In the genomic region with DNA sequence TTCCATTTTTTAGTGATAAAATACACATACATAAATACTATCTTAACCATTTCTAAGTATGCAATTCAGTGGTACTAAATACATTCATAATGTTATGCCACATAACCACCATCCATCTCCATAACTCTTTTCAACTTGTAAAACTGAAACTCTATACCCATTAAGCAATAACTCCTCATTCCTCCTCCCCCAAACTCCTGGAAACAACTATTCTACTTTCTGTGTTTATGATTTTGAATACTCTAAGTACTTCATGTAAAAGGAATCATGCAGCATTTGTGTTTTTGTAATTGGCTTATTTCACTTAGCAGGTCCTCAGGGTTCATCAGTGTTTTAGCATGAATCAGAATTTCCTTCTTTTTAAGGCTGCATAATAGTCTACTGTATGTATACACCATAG, we compare ENCODE assay signal across 27 cellular contexts.
A peak's percentile ranks its signal among the peaks of the same experiment; 100 is the strongest.
DNase-seq lines count a peak whose midpoint lies in the region; ATAC-seq, FAIRE-seq and TF ChIP-seq lines count a peak whose summit lies in the region.
"Had no signal": no experiment of that assay in that cellular context is flagged by ENCODE, and none has a peak within 500 bp of the region (broad histone marks: within the 10 kb centered on the region; RNA-seq: fewer than 3 reads in every experiment).

No MANE protein-coding gene starts in this region.

- H3K9me3 ChIP-seq in endothelial cell of umbilical vein (replicated peaks; ENCODE audit: control insufficient read depth, insufficient read depth, low read length) = no peaks in the 10 kb centered on the region
- H3K9me3 ChIP-seq in subcutaneous abdominal adipose tissue (ENCODE audit: control insufficient read depth in 5 of 5, low read length in 5 of 5) = peaks cover 0 to 4% (median 0%) of the 10 kb centered on the region in 5 donors
- no peaks in the 10 kb centered on the region for H3K9me3 ChIP-seq in colonic mucosa
- H3K9me3 ChIP-seq: ovary, thyroid gland had no signal

- no peaks in the 10 kb centered on the region for H3K79me2 ChIP-seq in endothelial cell of umbilical vein (ENCODE audit: control insufficient read depth, insufficient read depth, low read length)

- dilution Hi-C loops in endothelial cell of umbilical vein (cut with MboI; ENCODE audit: extremely low pct_ligation_motif_present, low sequenced_read_pairs) = loop anchor here (25.0 kb wide), 1 partner anchor 170 kb away; no protein-coding TSS in a partner anchor

- CTCF ChIA-PET in activated CD4-positive, alpha-beta T cell treated with anti-CD3 and anti-CD28 coated beads for 36 hours (lab: Charles Lee) = no interaction called here
- CTCF ChIA-PET in endothelial cell of umbilical vein (lab: Charles Lee) = interaction anchor here (3.0 to 4.6 kb wide), 4 partner anchors 11 to 246 kb away, joined by 15 to 31 read pairs (median 24); no protein-coding TSS in a partner anchor

- H3K9me3 Mint-ChIP-seq in activated CD4-positive, alpha-beta T cell treated with anti-CD3 and anti-CD28 coated beads for 36 hours (ENCODE audit: low read depth) = no peaks in the 10 kb centered on the region
- H3K9me3 Mint-ChIP-seq: activated T-cell treated with anti-CD3 and anti-CD28 coated beads, Interleukin-2, amount 50 U/mL, for 4 hours; naive B cell; stimulated activated naive B cell treated with anti-CD40 and anti-IgM and Interleukin-4, amounts not matched to agents 10 μg/mL and 1 μg/mL and 100 μg/mL, for 72 hours had no signal

- H3K4me1 Mint-ChIP-seq in activated CD4-positive, alpha-beta T cell treated with anti-CD3 and anti-CD28 coated beads for 36 hours = peaks cover 8% of the 10 kb centered on the region
- H3K4me1 Mint-ChIP-seq: CD8-positive, alpha-beta memory T cell; naive B cell had no signal

- no peak overlapping the region for H3K27ac ChIP-seq in endothelial cell of umbilical vein (ENCODE audit: insufficient read depth, low read depth, low read length)
- H3K27ac ChIP-seq in subcutaneous abdominal adipose tissue (ENCODE audit: low read depth, low read length) = peak overlapping the region; percentile 76
- no peak overlapping the region for H3K27ac ChIP-seq in colonic mucosa
- H3K27ac ChIP-seq: 22Rv1, dorsolateral prefrontal cortex, ovary, right atrium auricular region, RWPE1, thyroid gland had no signal

- no peak for FAIRE-seq in endothelial cell of umbilical vein (lab: Jason Lieb, UNC)

- ATAC-seq in activated CD4-positive, alpha-beta T cell treated with anti-CD3 and anti-CD28 coated beads for 36 hours = peak; percentile 47
- ATAC-seq: activated T-cell treated with anti-CD3 and anti-CD28 coated beads, Interleukin-2, amount 50 U/mL, for 4 hours; left colon; stimulated activated naive B cell treated with anti-CD40 and anti-IgM and Interleukin-4, amounts not matched to agents 10 μg/mL and 1 μg/mL and 100 μg/mL, for 72 hours; T-helper 17 cell had no signal

- no peak overlapping the region for H3K9ac ChIP-seq in endothelial cell of umbilical vein (replicated peaks; ENCODE audit: extremely low read depth, insufficient read depth, low read length)
- no peak overlapping the region for H3K9ac ChIP-seq in subcutaneous abdominal adipose tissue (ENCODE audit: low read length in 5 of 5)
- H3K9ac ChIP-seq in colonic mucosa (ENCODE audit: low read depth in 2 of 2, low read length in 2 of 2) = no peak overlapping the region

- H3K27ac Mint-ChIP-seq in activated CD4-positive, alpha-beta T cell treated with anti-CD3 and anti-CD28 coated beads for 36 hours = no peak overlapping the region
- H3K27ac Mint-ChIP-seq: CD8-positive, alpha-beta memory T cell; naive B cell; stimulated activated naive B cell treated with anti-CD40 and anti-IgM and Interleukin-4, amounts not matched to agents 10 μg/mL and 1 μg/mL and 100 μg/mL, for 72 hours; T-helper 17 cell had no signal

- no peak overlapping the region for H3K4me3 ChIP-seq in endothelial cell of umbilical vein (replicated peaks in 1 of 3; ENCODE audit: insufficient read depth in 1 of 3, low read depth in 1 of 3, low read length in 3 of 3)
- H3K4me3 ChIP-seq in subcutaneous abdominal adipose tissue (ENCODE audit: low read depth in 1 of 5, low read length in 5 of 5) = no peak overlapping the region
- H3K4me3 ChIP-seq in colonic mucosa = no peak overlapping the region
- H3K4me3 ChIP-seq: dorsolateral prefrontal cortex, ovary, right atrium auricular region, thyroid gland had no signal

- intact Hi-C loops in activated CD4-positive, alpha-beta T cell treated with anti-CD3 and anti-CD28 coated beads for 36 hours (cut with DNase I, micrococcal nuclease) = loop anchor here in 1 of 2 experiments (2.0 kb wide), 1 partner anchor 25 kb away; no protein-coding TSS in a partner anchor
- intact Hi-C loops in endothelial cell of umbilical vein (cut with micrococcal nuclease) = loop anchor here (5.0 kb wide), 1 partner anchor 160 kb away; no protein-coding TSS in a partner anchor
- intact Hi-C loops in colonic mucosa (cut with DNase I) = loop anchor here (10.0 kb wide), 1 partner anchor 77 kb away; no protein-coding TSS in a partner anchor

- no peak for TF ChIP-seq POLR2A in endothelial cell of umbilical vein (IDR thresholded peaks at IDR 0.05; ENCODE audit: low read depth, low read length)

- no peaks in the 10 kb centered on the region for H3K9me1 ChIP-seq in endothelial cell of umbilical vein (replicated peaks; ENCODE audit: control insufficient read depth, extremely low read depth, insufficient read depth, low read length)

- no TSS peak for BruUV-seq in endothelial cell of umbilical vein (replicated peaks; lab: Mats Ljungman, UMichigan)

- H3K27me3 ChIP-seq in endothelial cell of umbilical vein (ENCODE audit: control insufficient read depth in 2 of 2, insufficient read depth in 2 of 2, low read length in 2 of 2) (no peaks in the 10 kb centered on the region), subcutaneous abdominal adipose tissue (ENCODE audit: control insufficient read depth in 5 of 5, insufficient read depth in 4 of 5, low read length in 5 of 5) (no peaks in the 10 kb centered on the region), colonic mucosa (no peaks in the 10 kb centered on the region)
- H3K27me3 ChIP-seq: dorsolateral prefrontal cortex, ovary, right atrium auricular region, thyroid gland had no signal

- POLR2A ChIA-PET in activated CD4-positive, alpha-beta T cell treated with anti-CD3 and anti-CD28 coated beads for 36 hours (lab: Charles Lee) = no interaction called here
- POLR2A ChIA-PET in endothelial cell of umbilical vein (lab: Charles Lee) = no interaction called here

- no peaks in the 10 kb centered on the region for H3K36me3 Mint-ChIP-seq in activated CD4-positive, alpha-beta T cell treated with anti-CD3 and anti-CD28 coated beads for 36 hours (ENCODE audit: low read depth)
- H3K36me3 Mint-ChIP-seq: CD8-positive, alpha-beta memory T cell; naive B cell; stimulated activated naive B cell treated with anti-CD40 and anti-IgM and Interleukin-4, amounts not matched to agents 10 μg/mL and 1 μg/mL and 100 μg/mL, for 72 hours had no signal

- TF ChIP-seq CTCF in endothelial cell of umbilical vein (IDR thresholded peaks at IDR 0.05; ENCODE audit: extremely low read depth in 1 of 2, insufficient read depth in 1 of 2, low read depth in 1 of 2, low read length in 2 of 2) = no peak
- TF ChIP-seq CTCF in colonic mucosa (IDR thresholded peaks at IDR 0.05) = no peak

- no peaks in the 10 kb centered on the region for H4K20me1 ChIP-seq in endothelial cell of umbilical vein (replicated peaks; ENCODE audit: control insufficient read depth, extremely low read depth, insufficient read depth, low read length)

- no peaks in the 10 kb centered on the region for H3K36me3 ChIP-seq in endothelial cell of umbilical vein (ENCODE audit: control insufficient read depth in 2 of 2, extremely low read depth in 1 of 2, insufficient read depth in 2 of 2, low read length in 2 of 2)
- H3K36me3 ChIP-seq in subcutaneous abdominal adipose tissue (ENCODE audit: control insufficient read depth in 5 of 5, insufficient read depth in 5 of 5, low read length in 5 of 5) = no peaks in the 10 kb centered on the region
- no peaks in the 10 kb centered on the region for H3K36me3 ChIP-seq in colonic mucosa
- H3K36me3 ChIP-seq: ovary, right atrium auricular region, thyroid gland had no signal

- H2AFZ ChIP-seq in endothelial cell of umbilical vein (ENCODE audit: low read depth, low read length) = no peak overlapping the region

- no peak for DNase-seq in activated CD4-positive, alpha-beta T cell treated with anti-CD3 and anti-CD28 coated beads for 36 hours
- no peak for DNase-seq in activated CD4-positive, alpha-beta T cell treated with anti-CD3 and anti-CD28 coated beads for 1 hour
- DNase-seq in NCI-H226 (peak; percentile 5), endothelial cell of umbilical vein (ENCODE audit: low read depth, low spot score) (peak; percentile 28), medulla oblongata (ENCODE audit: extremely low spot score) (no peak), SIG-M5 treated with dmso at 0.1 percent for 504 hours (lab: John Stamatoyannopoulos, UW; ENCODE audit: unreplicated experiment) (no peak), colonic mucosa (no peak)
- DNase-seq: activated CD4-positive, alpha-beta T cell treated with anti-CD3 and anti-CD28 coated beads for 48 hours; activated naive CD4-positive, alpha-beta T cell treated with Interleukin-2 at 50 U/mL for 16 hours; activated T-cell treated with anti-CD3 and anti-CD28 coated beads, Interleukin-2, amount 50 U/mL, for 4 hours; CD8-positive, alpha-beta memory T cell; dorsolateral prefrontal cortex; left colon; MV-4-11; naive B cell; NCI-H1694; NCI-H2171 treated with DMSO at 0.1 percent for 48 hours; ovary; SK-N-SH; stimulated activated CD4-positive, alpha-beta T cell treated with anti-CD3 and anti-CD28 coated beads, Interleukin-4, amount 100 ng/mL, for 1 hour; stimulated activated naive B cell treated with anti-CD40 and anti-IgM and Interleukin-4, amounts not matched to agents 10 μg/mL and 1 μg/mL and 100 μg/mL, for 72 hours; T-helper 17 cell; thyroid gland had no signal

- no peak overlapping the region for H3K4me2 ChIP-seq in endothelial cell of umbilical vein (ENCODE audit: insufficient read depth, low read length)

- H3K27me3 Mint-ChIP-seq in activated CD4-positive, alpha-beta T cell treated with anti-CD3 and anti-CD28 coated beads for 36 hours = peaks cover 8% of the 10 kb centered on the region
- H3K27me3 Mint-ChIP-seq: naive B cell; stimulated activated naive B cell treated with anti-CD40 and anti-IgM and Interleukin-4, amounts not matched to agents 10 μg/mL and 1 μg/mL and 100 μg/mL, for 72 hours had no signal

- H3K4me1 ChIP-seq in endothelial cell of umbilical vein (ENCODE audit: control insufficient read depth, extremely low read depth, insufficient read depth, low read length) = peaks cover 49% of the 10 kb centered on the region
- H3K4me1 ChIP-seq in subcutaneous abdominal adipose tissue (ENCODE audit: control insufficient read depth in 5 of 5, insufficient read depth in 5 of 5, low read length in 5 of 5) = peaks cover 0 to 23% (median 17%) of the 10 kb centered on the region in 5 donors
- H3K4me1 ChIP-seq in colonic mucosa = no peaks in the 10 kb centered on the region

- H3K4me3 Mint-ChIP-seq in activated CD4-positive, alpha-beta T cell treated with anti-CD3 and anti-CD28 coated beads for 36 hours = no peak overlapping the region
- H3K4me3 Mint-ChIP-seq: activated T-cell treated with anti-CD3 and anti-CD28 coated beads, Interleukin-2, amount 50 U/mL, for 4 hours; CD8-positive, alpha-beta memory T cell; naive B cell; stimulated activated naive B cell treated with anti-CD40 and anti-IgM and Interleukin-4, amounts not matched to agents 10 μg/mL and 1 μg/mL and 100 μg/mL, for 72 hours; T-helper 17 cell had no signal

Comparison
In these comparisons a context has a peak if more than half of its experiments do, and no peak if none do; other contexts are left out.
1. DNase-seq: peak in NCI-H226 (single experiment) and endothelial cell of umbilical vein (single experiment); none in activated CD4-positive, alpha-beta T cell treated with anti-CD3 and anti-CD28 coated beads for 36 hours (single experiment), activated CD4-positive, alpha-beta T cell treated with anti-CD3 and anti-CD28 coated beads for 1 hour (single experiment), medulla oblongata (single experiment), SIG-M5 treated with dmso at 0.1 percent for 504 hours (single experiment) and colonic mucosa (single experiment).